Comparison of ENCODE assay signal across 7 cellular contexts in genomic region chr5:34243802-34244201, GRCh38.
A peak's percentile ranks its signal among the peaks of the same experiment; 100 is the strongest.
DNase-seq lines count a peak whose midpoint lies in the region; ATAC-seq and TF ChIP-seq lines count a peak whose summit lies in the region.
"Not testable (repeated sequence)": the region's sequence is repeated elsewhere in the genome, so short reads cannot be mapped to it uniquely, and the experiment has no call there.

No MANE protein-coding gene starts in this region.

- POLR2A ChIA-PET in activated CD4-positive, alpha-beta memory T cell treated with anti-CD3 and anti-CD28 coated beads, Interleukin-2, amount 10 ng/mL, durations not matched to agents 7 days and 5 days (lab: Charles Lee), result not testable (repeated sequence)

- H3K36me3 Mint-ChIP-seq in activated CD4-positive, alpha-beta memory T cell treated with anti-CD3 and anti-CD28 coated beads, Interleukin-2, amount 10 ng/mL, durations not matched to agents 7 days and 5 days (ENCODE audit: low read depth), result not testable (repeated sequence)

- H2AFZ ChIP-seq in GM23248, result peak overlapping the region; percentile 82
- H2AFZ ChIP-seq in OCI-LY1 (ENCODE audit: low read length), result not testable (repeated sequence)

- H3K27ac ChIP-seq in GM23248 (peak overlapping the region; percentile 78), OCI-LY1 (ENCODE audit: low read depth, low read length, poor library complexity, severe bottlenecking) (peak overlapping the region; percentile 78), body of pancreas (peak overlapping the region in 3 of 4 donors; percentile 75 to 88 (median 84)), mesodermal cell (ENCODE audit: low read depth, low read length, severe bottlenecking) (peak overlapping the region; percentile 77)

- H3K27me3 ChIP-seq in GM23248 (replicated peaks; ENCODE audit: insufficient read depth); OCI-LY1 (ENCODE audit: insufficient read depth, low read length); body of pancreas; skeletal muscle satellite cell (ENCODE audit: control insufficient read depth, insufficient read depth, low read length): not testable (repeated sequence)

- H3K4me1 Mint-ChIP-seq in activated CD4-positive, alpha-beta memory T cell treated with anti-CD3 and anti-CD28 coated beads, Interleukin-2, amount 10 ng/mL, durations not matched to agents 7 days and 5 days, result peaks cover 19% of the 10 kb centered on the region

- H3K27ac Mint-ChIP-seq in activated CD4-positive, alpha-beta memory T cell treated with anti-CD3 and anti-CD28 coated beads, Interleukin-2, amount 10 ng/mL, durations not matched to agents 7 days and 5 days, result peak overlapping the region; percentile 89

- H3K4me2 ChIP-seq in GM23248 (ENCODE audit: unreplicated experiment) (peak overlapping the region; percentile 88), OCI-LY1 (ENCODE audit: low read length) (peak overlapping the region; percentile 58), skeletal muscle satellite cell (ENCODE audit: low read length) (peak overlapping the region; percentile 64)

- H3K4me3 Mint-ChIP-seq in activated CD4-positive, alpha-beta memory T cell treated with anti-CD3 and anti-CD28 coated beads, Interleukin-2, amount 10 ng/mL, durations not matched to agents 7 days and 5 days, result peak overlapping the region; percentile 80

- TF ChIP-seq POLR2A in body of pancreas (IDR thresholded peaks at IDR 0.05), result not testable (repeated sequence)

- not testable (repeated sequence) for H3K9me3 ChIP-seq in GM23248 (ENCODE audit: low read depth); OCI-LY1 (ENCODE audit: low read length); body of pancreas; mesodermal cell (ENCODE audit: control insufficient read depth, low read length); skeletal muscle satellite cell (replicated peaks; ENCODE audit: low read length)

- H3K9ac ChIP-seq in GM23248 (peak overlapping the region; percentile 77), OCI-LY1 (ENCODE audit: low read length) (peak overlapping the region; percentile 54), skeletal muscle satellite cell (ENCODE audit: low read depth, low read length) (peak overlapping the region; percentile 38)

- H4K20me1 ChIP-seq in GM23248 (ENCODE audit: insufficient read depth); OCI-LY1 (ENCODE audit: insufficient read depth, low read length): not testable (repeated sequence)

- in situ Hi-C loops in GM23248 (cut with MboI), result not testable (repeated sequence)

- intact Hi-C loops in body of pancreas (cut with DNase I), result not testable (repeated sequence)

- not testable (repeated sequence) for DNase-seq in GM23248; activated CD4-positive, alpha-beta memory T cell treated with anti-CD3 and anti-CD28 coated beads, Interleukin-2, amount 10 ng/mL, durations not matched to agents 7 days and 5 days; body of pancreas; fibroblast of pulmonary artery (ENCODE audit: low read depth)

- not testable (repeated sequence) for H3K9me3 Mint-ChIP-seq in activated CD4-positive, alpha-beta memory T cell treated with anti-CD3 and anti-CD28 coated beads, Interleukin-2, amount 10 ng/mL, durations not matched to agents 7 days and 5 days

- not testable (repeated sequence) for H3K9me2 ChIP-seq in GM23248 (ENCODE audit: insufficient read depth); OCI-LY1 (ENCODE audit: low read depth, low read length)

- H3K36me3 ChIP-seq in GM23248 (ENCODE audit: low read depth); OCI-LY1 (ENCODE audit: insufficient read depth, low read length); body of pancreas (replicated peaks in 1 of 2; ENCODE audit: insufficient read depth in 1 of 2, low read depth in 2 of 2); mesodermal cell (ENCODE audit: control insufficient read depth, insufficient read depth, low read length); skeletal muscle satellite cell (ENCODE audit: insufficient read depth, low read length): not testable (repeated sequence)

- ATAC-seq in body of pancreas, result not testable (repeated sequence)

- TF ChIP-seq CTCF in OCI-LY1 (IDR thresholded peaks at IDR 0.05; ENCODE audit: low read length); body of pancreas (IDR thresholded peaks at IDR 0.05); fibroblast of pulmonary artery (IDR thresholded peaks at IDR 0.05; ENCODE audit: low read length, missing control alignments): not testable (repeated sequence)

- H3K4me1 ChIP-seq in GM23248 (ENCODE audit: insufficient read depth); body of pancreas; mesodermal cell (ENCODE audit: control insufficient read depth, insufficient read depth, low read length, poor library complexity, severe bottlenecking); skeletal muscle satellite cell (ENCODE audit: control insufficient read depth, insufficient read depth, low read length): not testable (repeated sequence)
- H3K4me1 ChIP-seq in OCI-LY1 (ENCODE audit: insufficient read depth, low read length, severe bottlenecking), result peaks cover 11% of the 10 kb centered on the region

- not testable (repeated sequence) for H3K27me3 Mint-ChIP-seq in activated CD4-positive, alpha-beta memory T cell treated with anti-CD3 and anti-CD28 coated beads, Interleukin-2, amount 10 ng/mL, durations not matched to agents 7 days and 5 days

- H3K4me3 ChIP-seq in GM23248 (peak overlapping the region; percentile 76), OCI-LY1 (ENCODE audit: low read depth, low read length, poor library complexity, severe bottlenecking) (peak overlapping the region; percentile 58), fibroblast of pulmonary artery (replicated peaks; ENCODE audit: low read depth, low read length) (peak overlapping the region; percentile 43), mesodermal cell (ENCODE audit: extremely low read depth, insufficient read depth, low read length, poor library complexity, severe bottlenecking) (peak overlapping the region; percentile 23)
- H3K4me3 ChIP-seq in body of pancreas; skeletal muscle satellite cell (ENCODE audit: low read length): not testable (repeated sequence)

- H3F3A ChIP-seq in GM23248 (ENCODE audit: insufficient read depth); OCI-LY1 (ENCODE audit: insufficient read depth, low read length): not testable (repeated sequence)

- CTCF ChIA-PET in activated CD4-positive, alpha-beta memory T cell treated with anti-CD3 and anti-CD28 coated beads, Interleukin-2, amount 10 ng/mL, durations not matched to agents 7 days and 5 days (lab: Charles Lee), result not testable (repeated sequence)

- H3K79me2 ChIP-seq in GM23248 (ENCODE audit: insufficient read depth), result peaks cover 17% of the 10 kb centered on the region
- not testable (repeated sequence) for H3K79me2 ChIP-seq in OCI-LY1 (ENCODE audit: insufficient read depth, low read length)
